27 cellular contexts compared by ENCODE assay signal in the genomic region with DNA sequence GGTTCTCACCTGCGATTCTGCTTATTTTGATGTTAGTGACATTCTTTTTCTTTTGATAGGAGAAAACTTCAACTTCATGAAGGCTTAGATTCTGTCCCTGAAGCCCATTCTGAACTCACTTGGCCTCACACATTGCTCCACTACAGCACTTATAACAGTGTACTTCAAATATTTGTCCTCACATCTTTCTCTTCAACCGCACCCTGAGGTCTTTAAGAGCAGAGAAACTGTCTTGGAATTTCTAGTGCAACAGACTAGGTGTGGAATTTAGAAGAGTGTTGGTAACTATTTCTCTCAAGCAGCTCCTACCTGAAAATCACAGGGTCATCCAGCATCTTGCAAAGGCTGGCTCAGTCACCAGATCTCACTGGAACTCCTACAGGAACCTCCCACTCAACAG. TPM values are rescaled to one million over a fixed set of nuclear protein-coding genes. Genes with fewer than 3 reads are reported as not detected.
DNase-seq lines count a peak whose midpoint lies in the region; ATAC-seq and TF ChIP-seq lines count a peak whose summit lies in the region.
"Had no signal": no experiment of that assay in that cellular context is flagged by ENCODE, and none has a peak within 500 bp of the region (broad histone marks: within the 10 kb centered on the region; RNA-seq: fewer than 3 reads in every experiment).

No MANE protein-coding gene starts in this region.

- H3K27me3 Mint-ChIP-seq in endothelial cell (ENCODE audit: unreplicated experiment) = peaks cover 3% of the 10 kb centered on the region

- H3K4me1 ChIP-seq in left lung = no peaks in the 10 kb centered on the region
- H3K4me1 ChIP-seq in upper lobe of right lung = no peaks in the 10 kb centered on the region
- H3K4me1 ChIP-seq: BE2C, BLaER1 had no signal

- H3K27me3 ChIP-seq in left lung (peaks cover 0 to 7% of the 10 kb centered on the region in 2 donors), upper lobe of right lung (no peaks in the 10 kb centered on the region)
- H3K27me3 ChIP-seq: BE2C, BLaER1 had no signal

- H3K4me3 ChIP-seq in left lung = no peak overlapping the region
- H3K4me3 ChIP-seq in upper lobe of right lung = no peak overlapping the region
- H3K4me3 ChIP-seq: BLaER1, GM12878 had no signal

- ATAC-seq in left lung (peak; percentile 69), upper lobe of right lung (peak; percentile 85), HG03196 (IDR thresholded peaks at IDR 0.05; ENCODE audit: unreplicated experiment) (no peak)
- ATAC-seq: GM12878 had no signal

- TF ChIP-seq CTCF in endothelial cell (IDR thresholded peaks at IDR 0.05; ENCODE audit: unreplicated experiment) (no peak), left lung (IDR thresholded peaks at IDR 0.05) (no peak), upper lobe of right lung (IDR thresholded peaks at IDR 0.05) (no peak)

- peaks cover 10% of the 10 kb centered on the region for H3K4me1 Mint-ChIP-seq in endothelial cell (ENCODE audit: unreplicated experiment)
- H3K4me1 Mint-ChIP-seq: CD14-positive monocyte; CD4-positive, alpha-beta memory T cell; CD8-positive, alpha-beta memory T cell had no signal

- H3K27ac Mint-ChIP-seq in endothelial cell (ENCODE audit: unreplicated experiment) = peak overlapping the region; percentile 50
- H3K27ac Mint-ChIP-seq: CD14-positive monocyte; CD4-positive, alpha-beta memory T cell; CD4-positive, CD25-positive, alpha-beta regulatory T cell; CD8-positive, alpha-beta memory T cell had no signal

- H3K4me3 Mint-ChIP-seq in endothelial cell (ENCODE audit: unreplicated experiment) = no peak overlapping the region
- H3K4me3 Mint-ChIP-seq: CD14-positive monocyte; CD4-positive, alpha-beta memory T cell; CD4-positive, CD25-positive, alpha-beta regulatory T cell; CD8-positive, alpha-beta memory T cell had no signal

- H3K36me3 ChIP-seq in left lung (no peaks in the 10 kb centered on the region), upper lobe of right lung (no peaks in the 10 kb centered on the region)
- H3K36me3 ChIP-seq: BE2C, BLaER1 had no signal

- H3K9me3 ChIP-seq in left lung = no peaks in the 10 kb centered on the region
- no peaks in the 10 kb centered on the region for H3K9me3 ChIP-seq in upper lobe of right lung
- H3K9me3 ChIP-seq: BE2C, BLaER1 had no signal

- DNase-seq in endothelial cell (ENCODE audit: low spot score) = no peak
- no peak for DNase-seq in left lung
- no peak for DNase-seq in upper lobe of right lung
- DNase-seq in activated CD8-positive, alpha-beta memory T cell treated with anti-CD3 and anti-CD28 coated beads, Interleukin-2, amount 50 U/mL, for 4 hours = no peak
- DNase-seq in NCI-H446 treated with DMSO at 0.1 percent for 48 hours (lab: John Stamatoyannopoulos, UW) = no peak
- DNase-seq: 8988T; ACHN; BE2C; C1 segment of cervical spinal cord; CD4-positive, alpha-beta memory T cell; CD4-positive, CD25-positive, alpha-beta regulatory T cell; CD8-positive, alpha-beta memory T cell; COR-L47; DMS 273 treated with DMSO at 0.1 percent for 48 hours; DMS153; DMS53; DMS79; DND-41; EL; GDM1 had no signal

- intact Hi-C loops in left lung (cut with DNase I) = no loop called here
- intact Hi-C loops in upper lobe of right lung (cut with DNase I) = no loop called here

- H3K9me3 Mint-ChIP-seq in endothelial cell (ENCODE audit: unreplicated experiment) = no peaks in the 10 kb centered on the region
- H3K9me3 Mint-ChIP-seq: CD4-positive, alpha-beta memory T cell; CD4-positive, CD25-positive, alpha-beta regulatory T cell; CD8-positive, alpha-beta memory T cell had no signal

- peaks cover 7% of the 10 kb centered on the region for H3K36me3 Mint-ChIP-seq in endothelial cell (ENCODE audit: low read depth, unreplicated experiment)
- H3K36me3 Mint-ChIP-seq: CD14-positive monocyte; CD4-positive, alpha-beta memory T cell; CD4-positive, CD25-positive, alpha-beta regulatory T cell; CD8-positive, alpha-beta memory T cell had no signal

- H3K27ac ChIP-seq in left lung = no peak overlapping the region
- H3K27ac ChIP-seq in upper lobe of right lung = no peak overlapping the region
- H3K27ac ChIP-seq: BLaER1 had no signal

RNA-seq across cellular contexts. Expression of a gene that starts 7.8 kb away (rescaled TPM):
- total RNA-seq in endothelial cell (ENCODE audit: unreplicated experiment) (0.21 TPM), left lung (under 1 TPM; 0.15 to 0.21 TPM), upper lobe of right lung (not detected)
- total RNA-seq: A673; CD4-positive, alpha-beta memory T cell; CD4-positive, CD25-positive, alpha-beta regulatory T cell; CD8-positive, alpha-beta memory T cell; Daoy; G401; GM12878 had no signal

RNA-seq across cellular contexts. Expression of a gene that starts 32.5 kb away (rescaled TPM):
- total RNA-seq in endothelial cell (ENCODE audit: unreplicated experiment) = not detected
- total RNA-seq in left lung = not detected
- total RNA-seq in upper lobe of right lung = not detected
- total RNA-seq: A673; CD4-positive, alpha-beta memory T cell; CD4-positive, CD25-positive, alpha-beta regulatory T cell; CD8-positive, alpha-beta memory T cell; Daoy; G401; GM12878 had no signal

RNA-seq across cellular contexts. Expression of a gene that starts 34.3 kb away (rescaled TPM):
- total RNA-seq in endothelial cell (ENCODE audit: unreplicated experiment) (25.1 TPM), left lung (10 to 100 TPM in 1 of 2 donors, 1 to 10 TPM in 1; 9.5 to 13.7 TPM), upper lobe of right lung (8.8 TPM)
